Comparison of ENCODE assay signal across 17 cellular contexts in genomic region chr10:93363891-93364648, GRCh38.
A peak's percentile ranks its signal among the peaks of the same experiment; 100 is the strongest.
DNase-seq lines count a peak whose midpoint lies in the region; ATAC-seq, FAIRE-seq and TF ChIP-seq lines count a peak whose summit lies in the region.
"Had no signal": no experiment of that assay in that cellular context is flagged by ENCODE, and none has a peak within 500 bp of the region (broad histone marks: within the 10 kb centered on the region; RNA-seq: fewer than 3 reads in every experiment).

No MANE protein-coding gene starts in this region.

- no peak for FAIRE-seq in bronchial epithelial cell (lab: Jason Lieb, UNC)

- H4K20me1 ChIP-seq in OCI-LY7 (ENCODE audit: insufficient read depth, low read length), result no peaks in the 10 kb centered on the region

- no peak for TF ChIP-seq POLR2A in sigmoid colon (IDR thresholded peaks at IDR 0.05)

- no TSS peak for BruUV-seq in OCI-LY7 (replicated peaks; lab: Mats Ljungman, UMichigan)

- TF ChIP-seq EP300 in sigmoid colon (IDR thresholded peaks at IDR 0.05), result no peak

- H3K4me3 ChIP-seq in bronchial epithelial cell (ENCODE audit: low read depth, low read length) (no peak overlapping the region), sigmoid colon (no peak overlapping the region), OCI-LY7 (ENCODE audit: low read depth, low read length, poor library complexity, severe bottlenecking) (no peak overlapping the region)
- H3K4me3 ChIP-seq: smooth muscle cell had no signal

- no peaks in the 10 kb centered on the region for H3K9me2 ChIP-seq in OCI-LY7 (ENCODE audit: insufficient read depth, low read length)

- no peaks in the 10 kb centered on the region for H3K9me3 ChIP-seq in sigmoid colon
- H3K9me3 ChIP-seq in OCI-LY7 (ENCODE audit: low read length), result no peaks in the 10 kb centered on the region

- DNase-seq in NCI-H510A (lab: John Stamatoyannopoulos, UW), result peak; percentile 9
- peak; percentile 71 for DNase-seq in bronchial epithelial cell (ENCODE audit: low read depth)
- peak; percentile 80 for DNase-seq in left kidney (ENCODE audit: low read depth, low spot score)
- peak; percentile 78 for DNase-seq in sigmoid colon
- DNase-seq in RWPE1 (ENCODE audit: low spot score), result no peak
- DNase-seq in OCI-LY7 (ENCODE audit: low spot score), result no peak
- DNase-seq: activated naive CD8-positive, alpha-beta T cell treated with anti-CD3 and anti-CD28 coated beads, Interleukin-2, amount 10 ng/mL, durations not matched to agents 7 days and 5 days; activated T-cell treated with anti-CD3 and anti-CD28 coated beads, Interleukin-2, amount 50 U/mL, for 4 hours; H7; NCI-H187; NCI-H82; SHP77 treated with DMSO at 0.1 percent for 48 hours; stimulated activated naive CD8-positive, alpha-beta T cell treated with anti-CD3 and anti-CD28 coated beads, Interleukin-15, Interleukin-2, amounts not matched to agents 100 U/mL and 50 U/mL, for 24 hours had no signal

- WGBS in sigmoid colon, 2 donors, result 84 to 90% methylated on average over 22 of the region's 22 CpGs

- no peak for TF ChIP-seq CTCF in bronchial epithelial cell (IDR thresholded peaks at IDR 0.05; ENCODE audit: insufficient read depth, low read length, severe bottlenecking)
- no peak for TF ChIP-seq CTCF in sigmoid colon (IDR thresholded peaks at IDR 0.05)
- TF ChIP-seq CTCF in RWPE1 (conservative IDR thresholded peaks at IDR 0.05; ENCODE audit: low read depth), result no peak
- no peak for TF ChIP-seq CTCF in OCI-LY7 (conservative IDR thresholded peaks at IDR 0.05; ENCODE audit: low read length)

- no peak for ATAC-seq in GM21526 (IDR thresholded peaks at IDR 0.05; ENCODE audit: low FRiP score, unreplicated experiment)
- ATAC-seq in HG02759 (IDR thresholded peaks at IDR 0.05; ENCODE audit: unreplicated experiment), result no peak
- ATAC-seq: activated T-cell treated with anti-CD3 and anti-CD28 coated beads, Interleukin-2, amount 50 U/mL, for 4 hours; stimulated activated naive CD8-positive, alpha-beta T cell treated with anti-CD3 and anti-CD28 coated beads, Interleukin-15, Interleukin-2, amounts not matched to agents 100 U/mL and 50 U/mL, for 24 hours had no signal

- intact Hi-C loops in sigmoid colon (cut with DNase I), result no loop called here
- intact Hi-C loops in OCI-LY7 (cut with micrococcal nuclease; ENCODE audit: unreplicated experiment), result no loop called here

- POLR2A ChIA-PET in RWPE1 (lab: Yijun Ruan, JAX; ENCODE audit: low non-redundant PET) (no interaction called here), OCI-LY7 (lab: Charles Lee) (interaction anchor here (0.7 kb wide), 1 partner anchor 99 kb away, joined by 3 read pairs; no protein-coding TSS in a partner anchor)

- H3K4me2 ChIP-seq in OCI-LY7 (ENCODE audit: low read length), result no peak overlapping the region
- H3K4me2 ChIP-seq: KMS-11, smooth muscle cell had no signal

- H2AFZ ChIP-seq in OCI-LY7 (ENCODE audit: low read length), result no peak overlapping the region

- H3K4me1 ChIP-seq in sigmoid colon (no peaks in the 10 kb centered on the region), OCI-LY7 (ENCODE audit: insufficient read depth, low read length, poor library complexity, severe bottlenecking) (no peaks in the 10 kb centered on the region)

- no peaks in the 10 kb centered on the region for H3K27me3 ChIP-seq in bronchial epithelial cell (ENCODE audit: control insufficient read depth, insufficient read depth, low read length)
- H3K27me3 ChIP-seq in sigmoid colon, result no peaks in the 10 kb centered on the region

- H3K36me3 ChIP-seq in bronchial epithelial cell (ENCODE audit: control insufficient read depth, insufficient read depth, low read length) (peaks cover 36% of the 10 kb centered on the region), sigmoid colon (peaks cover 0 to 100% (median 61%) of the 10 kb centered on the region in 4 donors), OCI-LY7 (ENCODE audit: insufficient read depth, low read length) (no peaks in the 10 kb centered on the region)

- no peaks in the 10 kb centered on the region for H3K79me2 ChIP-seq in OCI-LY7 (ENCODE audit: insufficient read depth, low read depth, low read length)

- H3K27ac ChIP-seq in sigmoid colon (no peak overlapping the region), RWPE1 (no peak overlapping the region), OCI-LY7 (ENCODE audit: low read depth, low read length, poor library complexity, severe bottlenecking) (no peak overlapping the region)
- H3K27ac ChIP-seq: KMS-11 had no signal

- CTCF ChIA-PET in RWPE1 (lab: Yijun Ruan, JAX) (interaction anchor here (1.0 to 1.9 kb wide), 3 partner anchors 11 to 141 kb away, joined by 3 to 12 read pairs (median 9); no protein-coding TSS in a partner anchor), OCI-LY7 (lab: Charles Lee; ENCODE audit: unreplicated experiment) (no interaction called here)

Comparison
In these comparisons a context has a peak if more than half of its experiments do, and no peak if none do; other contexts are left out.
1. DNase-seq: peak in NCI-H510A (single experiment), bronchial epithelial cell (single experiment), left kidney (single experiment) and sigmoid colon (single experiment); none in RWPE1 (single experiment) and OCI-LY7 (single experiment).